In genomic region chr7:76515999-76516443, GRCh38 we compare ENCODE assay signal across 8 cellular contexts. TPM values are rescaled to one million over a fixed set of nuclear protein-coding genes. Genes with fewer than 3 reads are reported as not detected.
DNase-seq lines count a peak whose midpoint lies in the region; ATAC-seq and TF ChIP-seq lines count a peak whose summit lies in the region.

No MANE protein-coding gene starts in this region.

- no TSS peak for BruUV-seq in mammary epithelial cell (replicated peaks; lab: Mats Ljungman, UMichigan)

- 9% methylated on average over 11 of the region's 32 CpGs for WGBS in mammary epithelial cell (ENCODE audit: low coverage, missing lambda C conversion rate)

- no peak overlapping the region for H3K27ac ChIP-seq in mammary epithelial cell (ENCODE audit: insufficient read depth, low read depth, low read length)

- H3K27me3 ChIP-seq in mammary epithelial cell (ENCODE audit: insufficient read depth, low read length): no peaks in the 10 kb centered on the region

- H3K36me3 ChIP-seq in mammary epithelial cell (ENCODE audit: insufficient read depth, low read length): no peaks in the 10 kb centered on the region

- no peaks in the 10 kb centered on the region for H3K9me3 ChIP-seq in mammary epithelial cell (replicated peaks; ENCODE audit: insufficient read depth, low read length)

- no peak overlapping the region for H3K9ac ChIP-seq in mammary epithelial cell (ENCODE audit: insufficient read depth, low read length)

- peak overlapping the region; percentile 78 for H2AFZ ChIP-seq in mammary epithelial cell (ENCODE audit: low read depth, low read length)

- no peaks in the 10 kb centered on the region for H4K20me1 ChIP-seq in mammary epithelial cell (ENCODE audit: insufficient read depth, low read length)

- in situ Hi-C loops in mammary epithelial cell (cut with MboI; ENCODE audit: low sequenced_read_pairs in 2 of 2): no loop called here

- H3K4me1 ChIP-seq in mammary epithelial cell (ENCODE audit: insufficient read depth, low read length): peaks cover 11% of the 10 kb centered on the region

- H3K79me2 ChIP-seq in mammary epithelial cell (ENCODE audit: insufficient read depth, low read length): no peaks in the 10 kb centered on the region

- dilution Hi-C loops in mammary epithelial cell (cut with HindIII; ENCODE audit: low sequenced_read_pairs): no loop called here

- DNase-seq in GM04504 (ENCODE audit: low read depth) (peak; percentile 16), M059J (ENCODE audit: low read depth) (peak; percentile 55), mammary epithelial cell (no peak), myocyte (ENCODE audit: low read depth) (peak; percentile 64), NCI-H345 treated with DMSO at 0.1 percent for 48 hours (lab: John Stamatoyannopoulos, UW; ENCODE audit: unreplicated experiment) (no peak), NCI-H187 (lab: John Stamatoyannopoulos, UW) (no peak)

- H3K4me3 ChIP-seq in mammary epithelial cell (replicated peaks in 1 of 3; ENCODE audit: insufficient read depth in 1 of 3, low read depth in 2 of 3, low read length in 3 of 3): no peak overlapping the region

- intact Hi-C loops in mammary epithelial cell (cut with micrococcal nuclease): no loop called here

- peak overlapping the region; percentile 63 for H3K4me2 ChIP-seq in mammary epithelial cell (ENCODE audit: insufficient read depth, low read depth, low read length)

- CTCF ChIA-PET in mammary epithelial cell (lab: Charles Lee; ENCODE audit: low non-redundant PET): no interaction called here

- peak; percentile 88 to 95 for TF ChIP-seq CTCF in mammary epithelial cell (conservative IDR thresholded peaks at IDR 0.05 in 1 of 2, IDR thresholded peaks at IDR 0.05 in 1 of 2; ENCODE audit: extremely low read depth in 1 of 2, insufficient read depth in 1 of 2, low read depth in 1 of 2, low read length in 2 of 2)

- ATAC-seq in GM21786 (IDR thresholded peaks at IDR 0.05; ENCODE audit: unreplicated experiment) (no peak), HG02870 (IDR thresholded peaks at IDR 0.05; ENCODE audit: unreplicated experiment) (no peak)

RNA-seq across cellular contexts. Expression of gene UPK3B, which starts 5.7 kb away (rescaled TPM):
- total RNA-seq in M059J (2014; rRNA removed; shearing (Covaris generic)): 0.05 TPM in 1 of 2 replicates, not detected in the other
- total RNA-seq in mammary epithelial cell (1 to 10 TPM in 1 of 2 donors, under 1 TPM in 1; 0.67 to 3.9 TPM), myocyte (0.24 and 0.68 TPM in 2 replicates)
- polyA plus RNA-seq in mammary epithelial cell: 0.02 TPM
- polyA minus RNA-seq in mammary epithelial cell: not detected
- polyA plus RNA-seq in myocyte (2012): 1.0 TPM

RNA-seq across cellular contexts. Expression of gene SPDYE16, which starts 27.1 kb away (rescaled TPM):
- total RNA-seq in M059J (2014; rRNA removed; shearing (Covaris generic)): 0.17 and 0.22 TPM in 2 replicates
- under 1 TPM in 1 of 2 donors, not detected in 1; under 0.01 TPM for total RNA-seq in mammary epithelial cell
- polyA plus RNA-seq in mammary epithelial cell: not detected
- not detected for polyA minus RNA-seq in mammary epithelial cell
- total RNA-seq in myocyte: 0.11 and 1.8 TPM in 2 replicates
- 0.49 TPM for polyA plus RNA-seq in myocyte (2012)

RNA-seq across cellular contexts. Expression of gene DTX2, which starts 54.5 kb away (rescaled TPM):
- 14.1 and 21.9 TPM in 2 replicates for total RNA-seq in M059J (2014; rRNA removed; shearing (Covaris generic))
- total RNA-seq in mammary epithelial cell: 10 to 100 TPM; 17.7 to 63.4 TPM
- polyA plus RNA-seq in mammary epithelial cell: 12.3 TPM
- polyA minus RNA-seq in mammary epithelial cell: 38.8 TPM
- total RNA-seq in myocyte: 14.4 and 21.7 TPM in 2 replicates
- polyA plus RNA-seq in myocyte (2012): 25.0 TPM

Comparison
In these comparisons a context has a peak if more than half of its experiments do, and no peak if none do; other contexts are left out.
1. DNase-seq: peak in GM04504 (single experiment), M059J (single experiment) and myocyte (single experiment); none in mammary epithelial cell (single experiment), NCI-H345 treated with DMSO at 0.1 percent for 48 hours (single experiment) and NCI-H187 (0 of 2).